In the genomic region with DNA sequence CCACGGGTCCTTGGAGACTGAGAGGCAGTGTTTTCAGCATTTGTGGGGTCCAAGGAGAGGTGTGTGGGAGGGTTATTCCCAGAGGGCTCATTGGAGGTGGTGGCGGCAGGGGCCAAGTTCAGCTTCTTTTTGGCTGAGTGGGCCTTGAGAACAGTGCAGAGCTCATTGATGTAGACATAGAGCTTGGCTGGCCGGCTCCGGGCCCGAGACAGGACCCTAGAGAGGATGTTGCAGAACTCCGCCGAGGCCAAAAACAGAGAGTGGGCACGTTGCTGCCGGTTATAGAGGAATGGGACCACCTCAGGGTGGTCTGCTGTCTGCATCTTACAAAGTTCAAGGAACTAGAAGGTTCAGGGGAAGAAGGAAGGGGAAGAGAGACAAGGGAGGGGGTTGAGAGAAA, we compare ENCODE assay signal across 8 cellular contexts. TPM values are rescaled to one million over a fixed set of nuclear protein-coding genes. Genes with fewer than 3 reads are reported as not detected.
A peak's percentile ranks its signal among the peaks of the same experiment; 100 is the strongest.
DNase-seq lines count a peak whose midpoint lies in the region; ATAC-seq and TF ChIP-seq lines count a peak whose summit lies in the region.
"Had no signal": no experiment of that assay in that cellular context is flagged by ENCODE, and none has a peak within 500 bp of the region (broad histone marks: within the 10 kb centered on the region; RNA-seq: fewer than 3 reads in every experiment).

No MANE protein-coding gene starts in this region.

- H2BK120ac ChIP-seq in H9 (ENCODE audit: low read depth, low read length, poor library complexity, severe bottlenecking), result no peak overlapping the region

- peak overlapping the region; percentile 89 for H3K4me3 ChIP-seq in SU-DHL-6 (ENCODE audit: insufficient read depth, low read length, poor library complexity, severe bottlenecking)
- peak overlapping the region; percentile 85 for H3K4me3 ChIP-seq in fibroblast of mammary gland (ENCODE audit: control insufficient read depth, low read depth, low read length)
- peak overlapping the region in 3 of 7 experiments; percentile 56 to 82 (median 67) for H3K4me3 ChIP-seq in skin epidermis

- H3K4me1 ChIP-seq in H9 (ENCODE audit: insufficient read depth, low read length), result peaks cover 9% of the 10 kb centered on the region; the same call in 1 of the 2 replicates

- H3K56ac ChIP-seq in H9 (ENCODE audit: insufficient read length, low read depth, low read length), result no peak overlapping the region

- H2AFZ ChIP-seq in H9 (ENCODE audit: low read length), result no peak overlapping the region
- H2AFZ ChIP-seq in SU-DHL-6 (ENCODE audit: low read depth, low read length, severe bottlenecking), result no peak overlapping the region

- peaks cover 0 to 3% of the 10 kb centered on the region in 2 experiments; a peak in 3 of 5 replicates for H3K9me3 Mint-ChIP-seq in H9

- H3K36me3 Mint-ChIP-seq in H9 (ENCODE audit: insufficient read depth in 1 of 3, low read depth in 3 of 3), result peaks cover 28 to 42% (median 36%) of the 10 kb centered on the region in 3 experiments

- H3K4me2 ChIP-seq in H9 (ENCODE audit: insufficient read depth, insufficient read length, low read length) (peak overlapping the region; percentile 94), SU-DHL-6 (ENCODE audit: low read depth, low read length, poor library complexity, severe bottlenecking) (peak overlapping the region; percentile 69)

- H3K27me3 Mint-ChIP-seq in H9 (ENCODE audit: low read depth), result no peaks in the 10 kb centered on the region; the same call in 1 of the 2 replicates

- no peak for ATAC-seq in HG03378 (IDR thresholded peaks at IDR 0.05; ENCODE audit: unreplicated experiment)
- ATAC-seq in HG03025 (IDR thresholded peaks at IDR 0.05; ENCODE audit: low FRiP score, unreplicated experiment), result no peak

- H3K36me3 ChIP-seq in SU-DHL-6 (ENCODE audit: low read length), result peaks cover 21% of the 10 kb centered on the region

- H3K27me3 ChIP-seq in H9 (ENCODE audit: insufficient read depth, low read length) (no peaks in the 10 kb centered on the region), SU-DHL-6 (ENCODE audit: low read length) (no peaks in the 10 kb centered on the region)

- no peak overlapping the region for H4K5ac ChIP-seq in H9 (ENCODE audit: insufficient read length, low read depth, low read length)

- H4K20me1 ChIP-seq in H9 (ENCODE audit: control insufficient read depth, insufficient read depth, insufficient read length) (no peaks in the 10 kb centered on the region), SU-DHL-6 (ENCODE audit: low read depth, low read length) (no peaks in the 10 kb centered on the region; the same call in 1 of the 2 replicates)

- no peak overlapping the region for H3K23ac ChIP-seq in H9 (ENCODE audit: insufficient read length, low read depth, low read length)

- no peak overlapping the region for H3K4ac ChIP-seq in H9 (ENCODE audit: low read depth, low read length)

- no peak overlapping the region for H2AK5ac ChIP-seq in H9 (ENCODE audit: insufficient read length, low read length)

- H2BK15ac ChIP-seq in H9 (ENCODE audit: low read depth, low read length), result no peak overlapping the region

- peaks cover 51% of the 10 kb centered on the region for H3F3A ChIP-seq in SU-DHL-6 (ENCODE audit: insufficient read depth)

- H2BK20ac ChIP-seq in H9 (ENCODE audit: low read depth, low read length, poor library complexity, severe bottlenecking), result no peak overlapping the region

- no peak overlapping the region for H4K8ac ChIP-seq in H9 (replicated peaks; ENCODE audit: insufficient read length, low read depth, low read length)

- H3T11ph ChIP-seq in H9 (ENCODE audit: low read length), result no peak overlapping the region

- peaks cover 56 to 58% of the 10 kb centered on the region in 2 experiments for H3K4me1 Mint-ChIP-seq in H9

- DNase-seq in H9 (no peak), fibroblast of mammary gland (ENCODE audit: low read depth) (peak; percentile 44), nucleus accumbens (lab: John Stamatoyannopoulos, UW) (no peak)
- DNase-seq: NCI-H69 had no signal

- peaks cover 18% of the 10 kb centered on the region for H3K23me2 ChIP-seq in H9 (ENCODE audit: insufficient read length, low read depth, low read length, poor library complexity, severe bottlenecking)

- no peak overlapping the region for H3K9ac ChIP-seq in H9 (ENCODE audit: extremely low read depth, insufficient read length, low read length)
- H3K9ac ChIP-seq in SU-DHL-6 (ENCODE audit: low read length), result peak overlapping the region; percentile 94

- H3K79me2 ChIP-seq in H9 (ENCODE audit: insufficient read depth, low read length) (peaks cover 8% of the 10 kb centered on the region; the same call in 1 of the 2 replicates), SU-DHL-6 (ENCODE audit: insufficient read depth, low read length) (peaks cover 34% of the 10 kb centered on the region)

- H3K9me2 ChIP-seq in SU-DHL-6 (replicated peaks; ENCODE audit: insufficient read depth, low read length), result no peaks in the 10 kb centered on the region

- H3K27ac Mint-ChIP-seq in H9, result peak overlapping the region; percentile 40 to 70 (median 66); a peak in 5 of 7 replicates

- no peak overlapping the region for H4K91ac ChIP-seq in H9 (ENCODE audit: insufficient read length, low read depth, low read length)

- H3K27ac ChIP-seq in H9 (ENCODE audit: insufficient read length, low read depth, low read length) (no peak overlapping the region), SU-DHL-6 (ENCODE audit: low read depth, low read length) (peak overlapping the region; percentile 92), skin epidermis (peak overlapping the region in 19 of 21 experiments; percentile 1 to 100 (median 92))

- TF ChIP-seq CTCF in H9 (conservative IDR thresholded peaks at IDR 0.05) (no peak), SU-DHL-6 (IDR thresholded peaks at IDR 0.05; ENCODE audit: insufficient read depth, low read length, poor library complexity, severe bottlenecking) (no peak), fibroblast of mammary gland (conservative IDR thresholded peaks at IDR 0.05; ENCODE audit: control insufficient read depth, insufficient read depth, low read depth, low read length) (no peak)

- H3K9me3 ChIP-seq in H9 (ENCODE audit: control insufficient read depth, low read depth, low read length) (no peaks in the 10 kb centered on the region), SU-DHL-6 (ENCODE audit: insufficient read depth, low read length) (no peaks in the 10 kb centered on the region)

- H3K79me1 ChIP-seq in H9 (ENCODE audit: insufficient read depth, low read depth, low read length, poor library complexity, severe bottlenecking), result peaks cover 7% of the 10 kb centered on the region

- no peak overlapping the region for H3K18ac ChIP-seq in H9 (ENCODE audit: insufficient read length, low read depth, low read length)

- no peak overlapping the region for H2BK12ac ChIP-seq in H9 (ENCODE audit: insufficient read length, low read depth, low read length)

- H3K14ac ChIP-seq in H9 (ENCODE audit: insufficient read depth, low read length), result no peak overlapping the region

- H3K4me3 Mint-ChIP-seq in H9, result peak overlapping the region; percentile 95 to 100

- H2BK5ac ChIP-seq in H9 (ENCODE audit: insufficient read length, low read length), result no peak overlapping the region

- WGBS in H9 (ENCODE audit: extremely low coverage, insufficient read length, low lambda C conversion rate), result no CpG with 5 or more reads among the region's 9 CpGs

RNA-seq across cellular contexts. Expression of a gene that starts 1.5 kb away (rescaled TPM):
- 80.2 and 80.4 TPM in 2 replicates for total RNA-seq in H9 (2021)

RNA-seq across cellular contexts. Expression of a gene that starts 3.7 kb away (rescaled TPM):
- 8.1 TPM in 2 replicates for total RNA-seq in H9 (2021)

RNA-seq across cellular contexts. Expression of a gene that starts 7.3 kb away (rescaled TPM):
- total RNA-seq in H9 (2021), result 28.2 and 29.5 TPM in 2 replicates

RNA-seq across cellular contexts. Expression of a gene that starts 22.5 kb away (rescaled TPM):
- total RNA-seq in H9 (2021), result 70.5 and 74.3 TPM in 2 replicates

RNA-seq across cellular contexts. Expression of a gene that starts 31.8 kb away (rescaled TPM):
- total RNA-seq in H9 (2021), result 85.8 and 90.7 TPM in 2 replicates
